ENCODE assay signal across 8 cellular contexts in the genomic region with DNA sequence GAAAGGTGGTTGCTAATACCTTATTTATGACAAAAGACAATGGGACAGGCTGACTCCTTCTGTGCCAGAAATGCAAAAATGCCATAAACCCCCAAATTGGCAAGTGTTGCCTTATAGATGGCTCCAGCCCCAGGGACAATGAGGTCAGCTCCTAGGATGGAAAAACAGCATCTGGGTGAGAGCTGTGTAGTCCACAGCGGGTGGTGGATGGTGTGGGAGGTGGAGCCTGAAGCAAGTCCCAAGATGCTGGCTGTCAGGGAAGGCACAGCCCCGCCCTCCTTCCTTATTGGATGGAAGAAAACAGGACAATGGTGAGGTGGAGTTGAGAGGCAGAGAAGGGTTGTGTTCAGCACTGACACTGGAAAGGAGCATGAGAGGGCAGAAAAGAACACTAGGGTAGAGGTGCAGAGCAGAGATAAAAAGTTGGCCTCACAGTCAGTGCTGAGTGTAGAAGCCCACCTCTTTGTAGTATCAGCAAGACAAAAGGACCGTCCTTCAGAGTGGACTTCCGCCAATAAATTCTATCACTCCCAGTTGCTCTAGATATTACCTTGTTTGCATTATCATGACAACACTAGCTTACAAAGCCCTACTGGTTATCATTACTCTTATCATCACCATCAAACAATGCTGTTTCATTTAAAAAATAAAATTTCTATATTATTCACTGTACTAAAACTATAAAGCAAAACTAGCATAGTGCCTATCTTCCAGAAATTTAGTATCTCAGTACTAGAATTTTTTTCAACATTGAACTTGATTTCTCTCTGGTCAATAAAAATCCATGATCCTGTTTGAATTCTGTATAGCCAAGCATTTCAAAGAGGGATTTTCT. TPM values are rescaled to one million over a fixed set of nuclear protein-coding genes. Genes with fewer than 3 reads are reported as not detected.
DNase-seq lines count a peak whose midpoint lies in the region; ATAC-seq and TF ChIP-seq lines count a peak whose summit lies in the region.

No MANE protein-coding gene starts in this region.

- H3K36me3 Mint-ChIP-seq in activated naive CD4-positive, alpha-beta T cell treated with anti-CD3 and anti-CD28 coated beads for 36 hours (ENCODE audit: low read depth) = peaks cover 6% of the 10 kb centered on the region
- peaks cover 14% of the 10 kb centered on the region for H3K36me3 Mint-ChIP-seq in activated T-cell treated with anti-CD3 and anti-CD28 coated beads, Interleukin-2, amount 50 U/mL, for 24 hours (ENCODE audit: low read depth)

- CTCF ChIA-PET in activated naive CD4-positive, alpha-beta T cell treated with anti-CD3 and anti-CD28 coated beads for 36 hours (lab: Charles Lee) = interaction anchor here (0.5 to 1.9 kb wide), 2 partner anchors 15 to 335 kb away, joined by 3 to 8 read pairs; no protein-coding TSS in a partner anchor

- H3K9me3 ChIP-seq in sigmoid colon = no peaks in the 10 kb centered on the region

- TF ChIP-seq POLR2A in sigmoid colon (IDR thresholded peaks at IDR 0.05) = no peak

- H3K36me3 ChIP-seq in sigmoid colon = no peaks in the 10 kb centered on the region

- no peaks in the 10 kb centered on the region for H3K27me3 ChIP-seq in sigmoid colon

- no peak for ATAC-seq in Right ventricle myocardium inferior
- ATAC-seq in GM18909 (IDR thresholded peaks at IDR 0.05; ENCODE audit: poor library complexity, unreplicated experiment) = no peak
- ATAC-seq in HG02588 (IDR thresholded peaks at IDR 0.05; ENCODE audit: unreplicated experiment) = no peak

- WGBS in sigmoid colon, 2 donors = 54 to 71% methylated on average over 4 of the region's 4 CpGs

- H3K4me1 ChIP-seq in sigmoid colon = peaks cover 0 to 16% (median 14%) of the 10 kb centered on the region in 4 donors

- no peak for TF ChIP-seq CTCF in sigmoid colon (IDR thresholded peaks at IDR 0.05)

- no peaks in the 10 kb centered on the region for H3K27me3 Mint-ChIP-seq in activated naive CD4-positive, alpha-beta T cell treated with anti-CD3 and anti-CD28 coated beads for 36 hours (ENCODE audit: low read depth)
- no peaks in the 10 kb centered on the region for H3K27me3 Mint-ChIP-seq in activated T-cell treated with anti-CD3 and anti-CD28 coated beads, Interleukin-2, amount 50 U/mL, for 24 hours

- H3K4me1 Mint-ChIP-seq in activated naive CD4-positive, alpha-beta T cell treated with anti-CD3 and anti-CD28 coated beads for 36 hours (ENCODE audit: low read depth) = peaks cover 45% of the 10 kb centered on the region
- H3K4me1 Mint-ChIP-seq in activated T-cell treated with anti-CD3 and anti-CD28 coated beads, Interleukin-2, amount 50 U/mL, for 24 hours (ENCODE audit: low read depth) = peaks cover 51% of the 10 kb centered on the region

- peak overlapping the region; percentile 91 for H3K27ac Mint-ChIP-seq in activated naive CD4-positive, alpha-beta T cell treated with anti-CD3 and anti-CD28 coated beads for 36 hours
- H3K27ac Mint-ChIP-seq in activated T-cell treated with anti-CD3 and anti-CD28 coated beads, Interleukin-2, amount 50 U/mL, for 24 hours = peak overlapping the region; percentile 91

- intact Hi-C loops in activated naive CD4-positive, alpha-beta T cell treated with anti-CD3 and anti-CD28 coated beads for 36 hours (cut with micrococcal nuclease) = loop anchor here (1.0 to 10.0 kb wide), 4 partner anchors 194 to 1508 kb away; no protein-coding TSS in a partner anchor
- intact Hi-C loops in Right ventricle myocardium inferior (cut with DNase I) = no loop called here
- intact Hi-C loops in sigmoid colon (cut with DNase I) = no loop called here

- no peaks in the 10 kb centered on the region for H3K9me3 Mint-ChIP-seq in activated naive CD4-positive, alpha-beta T cell treated with anti-CD3 and anti-CD28 coated beads for 36 hours
- H3K9me3 Mint-ChIP-seq in activated T-cell treated with anti-CD3 and anti-CD28 coated beads, Interleukin-2, amount 50 U/mL, for 24 hours = no peaks in the 10 kb centered on the region

- peak overlapping the region in 1 of 4 donors; percentile 0 for H3K4me3 ChIP-seq in sigmoid colon

- peak; percentile 66 for DNase-seq in activated naive CD4-positive, alpha-beta T cell treated with anti-CD3 and anti-CD28 coated beads for 36 hours
- DNase-seq in activated naive CD4-positive, alpha-beta T cell treated with Interleukin-2 at 50 U/mL for 16 hours = no peak
- peak; percentile 57 for DNase-seq in NCI-H2171 treated with DMSO at 0.1 percent for 48 hours (lab: John Stamatoyannopoulos, UW)
- DNase-seq in activated T-cell treated with anti-CD3 and anti-CD28 coated beads, Interleukin-2, amount 50 U/mL, for 24 hours = peak; percentile 45
- peak; percentile 84 for DNase-seq in Right ventricle myocardium inferior (ENCODE audit: missing footprints)
- DNase-seq in sigmoid colon = peak; percentile 76

- peak overlapping the region; percentile 37 for H3K4me3 Mint-ChIP-seq in activated naive CD4-positive, alpha-beta T cell treated with anti-CD3 and anti-CD28 coated beads for 36 hours
- H3K4me3 Mint-ChIP-seq in activated T-cell treated with anti-CD3 and anti-CD28 coated beads, Interleukin-2, amount 50 U/mL, for 24 hours = peak overlapping the region; percentile 16

- peak overlapping the region; percentile 30 to 98 (median 88) for H3K27ac ChIP-seq in sigmoid colon

- no peak for TF ChIP-seq EP300 in sigmoid colon (IDR thresholded peaks at IDR 0.05)

RNA-seq across cellular contexts. Expression of a gene that starts 3.7 kb away (rescaled TPM):
- 10 to 100 TPM; 15.3 to 16.5 TPM for total RNA-seq in activated naive CD4-positive, alpha-beta T cell treated with anti-CD3 and anti-CD28 coated beads for 36 hours
- total RNA-seq in Right ventricle myocardium inferior (11.7 TPM), sigmoid colon (10 to 100 TPM; 11.1 to 21.9 (median 18.4) TPM)
- polyA plus RNA-seq in sigmoid colon = 10 to 100 TPM in 2 of 3 donors, 1 to 10 TPM in 1; 9.0 to 12.7 (median 10.2) TPM

RNA-seq across cellular contexts. Expression of a gene that starts 59.6 kb away (rescaled TPM):
- total RNA-seq in activated naive CD4-positive, alpha-beta T cell treated with anti-CD3 and anti-CD28 coated beads for 36 hours = 100 to 1,000 TPM; 325 to 332 TPM
- total RNA-seq in Right ventricle myocardium inferior (348 TPM), sigmoid colon (100 to 1,000 TPM; 320 to 452 (median 393) TPM)
- 1,000 to 10,000 TPM in 2 of 3 donors, 100 to 1,000 TPM in 1; 807 to 2,184 (median 1,596) TPM for polyA plus RNA-seq in sigmoid colon
